Comparison of ENCODE assay signal across 21 cellular contexts in genomic region chr2:60405266-60405665, GRCh38.
"Had no signal": no experiment of that assay in that cellular context is flagged by ENCODE, and none has a peak within 500 bp of the region (broad histone marks: within the 10 kb centered on the region; RNA-seq: fewer than 3 reads in every experiment).

No MANE protein-coding gene starts in this region.

- H3K4me1 ChIP-seq: parathyroid adenoma, psoas muscle, uterus had no signal

- H3K9me3 ChIP-seq: left ventricle myocardium inferior, psoas muscle, uterus had no signal

- H3K27me3 ChIP-seq: uterus had no signal

- ATAC-seq: foreskin keratinocyte; naive thymus-derived CD4-positive, alpha-beta T cell; psoas muscle; sciatic nerve had no signal

- H3K27ac Mint-ChIP-seq: endodermal cell; immature natural killer cell; naive thymus-derived CD4-positive, alpha-beta T cell; type B pancreatic cell had no signal

- H3K9ac ChIP-seq: parathyroid adenoma had no signal

- H3K36me3 Mint-ChIP-seq: immature natural killer cell; naive thymus-derived CD4-positive, alpha-beta T cell; type B pancreatic cell had no signal

- H3K36me3 ChIP-seq: left ventricle myocardium inferior, uterus had no signal

- H3K4me3 Mint-ChIP-seq: endodermal cell; immature natural killer cell; naive thymus-derived CD4-positive, alpha-beta T cell; neural crest cell; type B pancreatic cell had no signal

- H3K9me3 Mint-ChIP-seq: endodermal cell; immature natural killer cell; naive thymus-derived CD4-positive, alpha-beta T cell; neural crest cell had no signal

- DNase-seq: cerebellar nuclear complex; effector CD4-positive, alpha-beta T cell; endodermal cell; erythroblast; foreskin keratinocyte; immature natural killer cell; left ventricle myocardium inferior; mesenchymal stem cell; naive thymus-derived CD4-positive, alpha-beta T cell; occipital lobe; psoas muscle; retina; stimulated activated CD4-positive, alpha-beta T cell treated with anti-CD3 and anti-CD28 coated beads, Interleukin-2, amount 100 ng/mL, for 24 hours; stimulated activated CD4-positive, alpha-beta T cell treated with anti-CD3 and anti-CD28 coated beads, Interleukin-4, amount 100 ng/mL, for 4 hours; stimulated activated naive CD4-positive, alpha-beta T cell treated with Interleukin-2 at 50 U/mL for 16 hours; uterus had no signal

- H3K27ac ChIP-seq: foreskin keratinocyte, left ventricle myocardium inferior, parathyroid adenoma, psoas muscle, uterus had no signal

- H3K4me3 ChIP-seq: left ventricle myocardium inferior, lung, psoas muscle, uterus had no signal
